1 cellular context compared by ENCODE assay signal in the genomic region with DNA sequence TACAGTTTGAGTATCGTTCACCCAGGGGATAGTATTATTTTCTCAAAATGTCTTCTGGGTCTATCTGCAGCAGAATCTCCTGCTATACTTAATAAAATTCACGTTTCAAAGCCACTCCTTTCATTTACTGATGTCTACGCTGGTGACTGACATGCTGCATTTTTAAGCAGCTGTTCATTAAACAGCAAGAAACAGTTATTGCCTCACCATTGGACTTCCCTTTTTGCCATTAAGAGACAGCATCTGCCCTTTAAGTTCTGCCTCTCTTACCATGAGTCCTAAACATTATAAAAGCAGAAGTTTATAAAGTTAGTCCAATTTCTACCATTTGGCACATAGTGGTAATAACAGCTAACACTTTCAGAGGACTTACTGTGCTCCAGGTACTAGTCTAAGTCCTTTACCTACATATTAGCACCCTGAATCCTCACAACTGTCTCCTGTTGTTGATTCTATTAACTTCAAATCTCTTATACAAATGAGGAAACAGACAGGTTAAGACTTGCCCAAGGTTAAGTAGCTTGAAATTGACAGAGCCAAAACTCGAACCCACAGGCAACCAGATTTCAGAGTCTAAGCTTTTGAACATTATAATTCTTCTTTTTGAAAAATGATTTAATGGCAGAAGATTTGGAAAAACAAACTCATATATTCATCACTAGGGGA.
TF ChIP-seq lines count a peak whose summit lies in the region.

No MANE protein-coding gene starts in this region.

TF ChIP-seq in HepG2, 621 proteins besides CTCF, POLR2A, EP300 and RAD21 (continued from another document):
- no peak for TF ChIP-seq MLXIP (CRISPR knock-in tag; IDR thresholded peaks at IDR 0.05; ENCODE audit: borderline replicate concordance)
